ENCODE assay signal across 1 cellular context in genomic region chr10:43214071-43214955, GRCh38.
TF ChIP-seq lines count a peak whose summit lies in the region.

No MANE protein-coding gene starts in this region.

TF ChIP-seq in H1, 55 proteins besides CTCF, POLR2A, EP300 and RAD21 (continued from another document):
- TF ChIP-seq CHD1 (IDR thresholded peaks at IDR 0.05; ENCODE audit: low read depth, low read length), result no peak
TF ChIP-seq in H1: peak in this region for 0.
